ENCODE assay signal across 11 cellular contexts in genomic region chr4:158316264-158316663, GRCh38.
DNase-seq lines count a peak whose midpoint lies in the region; ATAC-seq and TF ChIP-seq lines count a peak whose summit lies in the region.
"Had no signal": no experiment of that assay in that cellular context is flagged by ENCODE, and none has a peak within 500 bp of the region (broad histone marks: within the 10 kb centered on the region; RNA-seq: fewer than 3 reads in every experiment).

No MANE protein-coding gene starts in this region.

- TF ChIP-seq CTCF in astrocyte of the cerebellum (IDR thresholded peaks at IDR 0.05; ENCODE audit: low read depth, low read length, missing control alignments) (no peak), vagina (IDR thresholded peaks at IDR 0.05) (no peak)

- H3K4me3 ChIP-seq in astrocyte of the cerebellum (ENCODE audit: low read depth, low read length) (no peak overlapping the region), vagina (no peak overlapping the region)

- in situ Hi-C loops in astrocyte of the cerebellum (cut with HindIII; ENCODE audit: low sequenced_read_pairs): no loop called here

- ATAC-seq in GM21390 (IDR thresholded peaks at IDR 0.05; ENCODE audit: unreplicated experiment) (peak; percentile 64), HG03103 (IDR thresholded peaks at IDR 0.05; ENCODE audit: low read depth, unreplicated experiment) (peak; percentile 80), GM21576 (IDR thresholded peaks at IDR 0.05; ENCODE audit: unreplicated experiment) (no peak)
- ATAC-seq: effector memory CD8-positive, alpha-beta T cell had no signal

- intact Hi-C loops in vagina (cut with DNase I): no loop called here

- H3K27me3 ChIP-seq in vagina: no peaks in the 10 kb centered on the region

- TF ChIP-seq POLR2A in vagina (IDR thresholded peaks at IDR 0.05): no peak

- no peaks in the 10 kb centered on the region for H3K9me3 ChIP-seq in vagina

- DNase-seq in astrocyte of the cerebellum (ENCODE audit: low read depth) (peak; percentile 32), vagina (ENCODE audit: extremely low spot score in 2 of 2) (no peak), anterior cingulate cortex (lab: John Stamatoyannopoulos, UW) (no peak), NCI-H2081 treated with DMSO at 0.1 percent for 48 hours (lab: John Stamatoyannopoulos, UW) (no peak)
- DNase-seq: activated CD4-positive, alpha-beta T cell treated with anti-CD3 and anti-CD28 coated beads, Interleukin-2, amount 10 ng/mL, durations not matched to agents 7 days and 5 days; activated naive CD4-positive, alpha-beta T cell; effector memory CD8-positive, alpha-beta T cell; NCI-H69 had no signal

- H3K4me1 ChIP-seq in vagina: peaks cover 9% of the 10 kb centered on the region

- H3K27ac ChIP-seq in vagina: peak overlapping the region; percentile 80

- H3K36me3 ChIP-seq in vagina: no peaks in the 10 kb centered on the region
